ENCODE assay signal across 26 cellular contexts in the genomic region with DNA sequence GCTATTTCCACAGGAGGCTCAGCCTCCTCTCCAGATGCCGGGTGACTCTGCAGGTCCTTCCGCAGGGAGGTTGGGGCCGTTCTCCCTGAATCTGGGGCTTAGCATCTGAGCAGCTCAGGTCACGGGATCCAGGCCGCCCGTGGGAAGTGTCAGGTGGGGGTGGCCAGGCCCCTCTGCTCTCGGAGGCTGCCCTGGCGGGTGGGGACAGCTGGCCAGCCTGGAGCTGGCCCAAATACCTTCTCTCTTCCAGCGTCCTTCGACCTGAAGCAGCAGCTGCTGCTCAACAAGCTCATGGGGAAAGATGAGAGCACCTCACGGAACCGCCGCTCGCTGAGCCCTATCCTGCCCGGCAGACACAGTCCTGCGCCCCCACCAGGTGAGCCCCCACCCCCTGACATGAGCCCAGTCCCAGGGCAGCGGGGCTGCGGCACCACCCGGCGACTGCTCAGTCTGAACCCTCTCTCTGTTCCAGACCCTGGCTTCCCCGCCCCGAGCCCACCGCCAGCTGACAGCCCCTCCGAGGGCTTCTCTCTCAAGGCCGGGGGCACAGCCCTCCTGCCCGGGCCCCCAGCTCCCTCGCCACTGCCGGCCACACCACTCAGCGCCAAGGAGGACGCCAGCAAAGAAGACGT. TPM values are rescaled to one million over a fixed set of nuclear protein-coding genes. Genes with fewer than 3 reads are reported as not detected.
DNase-seq lines count a peak whose midpoint lies in the region; ATAC-seq, FAIRE-seq and TF ChIP-seq lines count a peak whose summit lies in the region.
"Had no signal": no experiment of that assay in that cellular context is flagged by ENCODE, and none has a peak within 500 bp of the region (broad histone marks: within the 10 kb centered on the region; RNA-seq: fewer than 3 reads in every experiment).

No MANE protein-coding gene starts in this region.

- no peak for TF ChIP-seq CTCF in GM13977 (IDR thresholded peaks at IDR 0.05; ENCODE audit: extremely low read depth, insufficient read depth, missing control alignments)
- TF ChIP-seq CTCF in K562 (IDR thresholded peaks at IDR 0.05 in 2 of 3, conservative IDR thresholded peaks at IDR 0.05 in 1 of 3; ENCODE audit: insufficient read depth in 2 of 3, low read depth in 1 of 3, low read length in 3 of 3), result no peak
- TF ChIP-seq CTCF in transverse colon (IDR thresholded peaks at IDR 0.05), result no peak

- no peak for FAIRE-seq in K562 (lab: Jason Lieb, UNC)
- FAIRE-seq: A549, D721Med, GM12891, GM19239, H54 had no signal

- no peaks in the 10 kb centered on the region for H3K9me3 Mint-ChIP-seq in naive B cell
- H3K9me3 Mint-ChIP-seq in stimulated activated effector memory CD8-positive, alpha-beta T cell treated with anti-CD3 and anti-CD28 coated beads, Interleukin-12 subunit alpha, Interleukin-12 subunit beta, amount 100 ng/mL, for 72 hours, result no peaks in the 10 kb centered on the region
- H3K9me3 Mint-ChIP-seq: CD4-positive, alpha-beta T cell; CD8-positive, alpha-beta memory T cell; GM23338 had no signal

- no peak overlapping the region for H2AFZ ChIP-seq in K562 (ENCODE audit: low read depth, low read length)
- H2AFZ ChIP-seq: GM23338 had no signal

- no peak for TF ChIP-seq POLR2A in K562 (conservative IDR thresholded peaks at IDR 0.05)
- no peak for TF ChIP-seq POLR2A in transverse colon (IDR thresholded peaks at IDR 0.05)

- in situ Hi-C loops in GM13977 (cut with MboI; ENCODE audit: low pct_unique_long_range_greater_than_20kb, low sequenced_read_pairs, unreplicated experiment), result no loop called here
- in situ Hi-C loops in K562 (cut with MboI), result no loop called here
- in situ Hi-C loops in transverse colon (cut with MboI; ENCODE audit: low pct_ligation_motif_present in 1 of 4, low pct_unique_long_range_greater_than_20kb in 1 of 4, low sequenced_read_pairs in 3 of 4), result no loop called here

- TF ChIP-seq RAD21 in K562 (CRISPR knock-in tag; conservative IDR thresholded peaks at IDR 0.05 in 1 of 2, IDR thresholded peaks at IDR 0.05 in 1 of 2), result no peak

- peaks cover 3% of the 10 kb centered on the region for H3K9me1 ChIP-seq in K562 (ENCODE audit: control insufficient read depth, insufficient read depth, low read length)

- no peaks in the 10 kb centered on the region for H3K27me3 ChIP-seq in K562 (ENCODE audit: control insufficient read depth in 2 of 2, insufficient read depth in 2 of 2, low read length in 2 of 2)
- no peaks in the 10 kb centered on the region for H3K27me3 ChIP-seq in transverse colon
- H3K27me3 ChIP-seq: BE2C; BLaER1 treated with 17β-estradiol and CSF1 and Interleukin-3, amounts not matched to agents 10 nM and 100 nM had no signal

- H3K4me2 ChIP-seq in K562 (ENCODE audit: insufficient read depth, low read length), result no peak overlapping the region
- H3K4me2 ChIP-seq: A549; BLaER1 treated with 17β-estradiol and CSF1 and Interleukin-3, amounts not matched to agents 10 nM and 100 nM; GM23338 had no signal

- H4K20me1 ChIP-seq in K562 (replicated peaks; ENCODE audit: control insufficient read depth, insufficient read depth, low read length), result no peaks in the 10 kb centered on the region

- DNase-seq in GM13977 (ENCODE audit: low spot score), result peak; percentile 28
- no peak for DNase-seq in K562 (ENCODE audit: extremely low read depth in 1 of 4, low spot score in 3 of 4)
- DNase-seq in naive B cell, result no peak
- DNase-seq in stimulated activated effector memory CD8-positive, alpha-beta T cell treated with anti-CD3 and anti-CD28 coated beads, Interleukin-12 subunit alpha, Interleukin-12 subunit beta, amount 100 ng/mL, for 72 hours (ENCODE audit: low spot score in 2 of 2), result no peak
- DNase-seq in transverse colon, result no peak
- DNase-seq in MV-4-11 (lab: John Stamatoyannopoulos, UW), result no peak
- DNase-seq in GOT3 (lab: John Stamatoyannopoulos, UW), result no peak
- DNase-seq: 8988T; ACHN; AML-193; BE2C; CD4-positive, alpha-beta T cell; CD8-positive, alpha-beta memory T cell; DMS 273 treated with DMSO at 0.1 percent for 48 hours; DMS79; EL; GDM1; HCEC 1CT had no signal

- H3K36me3 ChIP-seq in K562 (ENCODE audit: control insufficient read depth, insufficient read depth, low read length), result peaks cover 2% of the 10 kb centered on the region; the same call in 1 of the 3 replicates
- peaks cover 0 to 40% (median 15%) of the 10 kb centered on the region in 4 donors for H3K36me3 ChIP-seq in transverse colon

- no TSS peak for BruUV-seq in K562 (replicated peaks; lab: Mats Ljungman, UMichigan)

- H3K9me3 ChIP-seq in K562 (replicated peaks; ENCODE audit: control insufficient read depth, insufficient read depth, low read depth, low read length) (no peaks in the 10 kb centered on the region), transverse colon (no peaks in the 10 kb centered on the region)
- H3K9me3 ChIP-seq: A549; BE2C; BLaER1 treated with 17β-estradiol and CSF1 and Interleukin-3, amounts not matched to agents 10 nM and 100 nM had no signal

- H3K36me3 Mint-ChIP-seq in naive B cell, result no peaks in the 10 kb centered on the region
- peaks cover 65% of the 10 kb centered on the region for H3K36me3 Mint-ChIP-seq in stimulated activated effector memory CD8-positive, alpha-beta T cell treated with anti-CD3 and anti-CD28 coated beads, Interleukin-12 subunit alpha, Interleukin-12 subunit beta, amount 100 ng/mL, for 72 hours

- H3K4me1 ChIP-seq in K562 (replicated peaks in 1 of 2; ENCODE audit: control insufficient read depth in 2 of 2, insufficient read depth in 2 of 2, low read length in 2 of 2), result peaks cover 0 to 5% of the 10 kb centered on the region in 2 experiments; a peak in 1 of 5 replicates
- no peaks in the 10 kb centered on the region for H3K4me1 ChIP-seq in transverse colon
- H3K4me1 ChIP-seq: A549, BE2C had no signal

- H3K4me3 ChIP-seq in K562 (no peak overlapping the region), transverse colon (no peak overlapping the region)
- H3K4me3 ChIP-seq: A549; BLaER1 treated with 17β-estradiol and CSF1 and Interleukin-3, amounts not matched to agents 10 nM and 100 nM; GM23338 had no signal

- H3K27ac ChIP-seq in K562 (ENCODE audit: extremely low read depth, low read depth, low read length) (no peak overlapping the region), transverse colon (no peak overlapping the region)
- H3K27ac ChIP-seq: A549 had no signal

- intact Hi-C loops in K562 (cut with micrococcal nuclease), result no loop called here
- intact Hi-C loops in transverse colon (cut with DNase I; ENCODE audit: low total_unique reads), result no loop called here

- CTCF ChIA-PET in K562 (lab: Yijun Ruan, JAX; ENCODE audit: low intra/inter-chr PET ratio), result no interaction called here

- no peaks in the 10 kb centered on the region for H3K79me2 ChIP-seq in K562 (ENCODE audit: control insufficient read depth, insufficient read depth, low read length)

- peak overlapping the region in 4 of 6 donors; percentile 27 to 88 (median 48) for H3K27ac Mint-ChIP-seq in naive B cell
- H3K27ac Mint-ChIP-seq in stimulated activated effector memory CD8-positive, alpha-beta T cell treated with anti-CD3 and anti-CD28 coated beads, Interleukin-12 subunit alpha, Interleukin-12 subunit beta, amount 100 ng/mL, for 72 hours, result peak overlapping the region; percentile 67
- H3K27ac Mint-ChIP-seq: CD4-positive, alpha-beta T cell; GM23338 had no signal

- ATAC-seq in K562, result no peak
- ATAC-seq in naive B cell (ENCODE audit: low read depth in 2 of 2), result no peak
- no peak for ATAC-seq in stimulated activated effector memory CD8-positive, alpha-beta T cell treated with anti-CD3 and anti-CD28 coated beads, Interleukin-12 subunit alpha, Interleukin-12 subunit beta, amount 100 ng/mL, for 72 hours
- ATAC-seq: A549, GM23338 had no signal

- H3K9ac ChIP-seq in K562 (ENCODE audit: insufficient read depth in 1 of 2, low read depth in 2 of 2, low read length in 2 of 2), result no peak overlapping the region

- TF ChIP-seq EP300 in K562 (IDR thresholded peaks at IDR 0.05; ENCODE audit: low read length) (no peak), transverse colon (IDR thresholded peaks at IDR 0.05; ENCODE audit: low read depth) (no peak)

- no peak overlapping the region for H3K4me3 Mint-ChIP-seq in naive B cell
- no peak overlapping the region for H3K4me3 Mint-ChIP-seq in stimulated activated effector memory CD8-positive, alpha-beta T cell treated with anti-CD3 and anti-CD28 coated beads, Interleukin-12 subunit alpha, Interleukin-12 subunit beta, amount 100 ng/mL, for 72 hours
- H3K4me3 Mint-ChIP-seq: CD14-positive monocyte; CD4-positive, alpha-beta T cell; CD8-positive, alpha-beta memory T cell; GM23338 had no signal

- WGBS in K562 (ENCODE audit: insufficient coverage, low coverage, missing lambda C conversion rate), result 81% methylated on average over 22 of the region's 31 CpGs
- WGBS in transverse colon (ENCODE audit: low coverage in 1 of 2), 2 donors, result 90% methylated on average over 31 of the region's 31 CpGs; no CpG with 5 or more reads in 1 of the 2 donors

- POLR2A ChIA-PET in K562 (lab: Yijun Ruan, JAX), result interaction anchor here (0.5 kb wide), 1 partner anchor 65 kb away, joined by 3 read pairs; a partner anchor contains a TSS

- peaks cover 5 to 22% (median 19%) of the 10 kb centered on the region in 3 donors for H3K4me1 Mint-ChIP-seq in naive B cell
- no peaks in the 10 kb centered on the region for H3K4me1 Mint-ChIP-seq in stimulated activated effector memory CD8-positive, alpha-beta T cell treated with anti-CD3 and anti-CD28 coated beads, Interleukin-12 subunit alpha, Interleukin-12 subunit beta, amount 100 ng/mL, for 72 hours
- H3K4me1 Mint-ChIP-seq: CD8-positive, alpha-beta memory T cell; GM23338 had no signal

- no peaks in the 10 kb centered on the region for H3K27me3 Mint-ChIP-seq in naive B cell
- H3K27me3 Mint-ChIP-seq: CD4-positive, alpha-beta T cell had no signal

RNA-seq across cellular contexts. Expression of a gene that starts 19.1 kb away (rescaled TPM):
- 1.5 and 4.5 TPM in 2 replicates for total RNA-seq in K562 (2011; cell fraction: chromatin; rRNA removed; ENCODE audit: low replicate concordance)
- total RNA-seq in K562 (2011; cell fraction: nucleolus; rRNA removed), result 3.2 and 5.0 TPM in 2 replicates
- total RNA-seq in K562 (2011; cell fraction: nucleoplasm; rRNA removed), result 1.8 and 2.3 TPM in 2 replicates
- total RNA-seq in K562 (2014; rRNA removed) (1.7 and 3.2 TPM in 2 replicates), K562 (2014; rRNA removed; fragmentation: Illumina TruSeq; extraction: Trizol) (0.29 and 0.32 TPM in 2 replicates), K562 (2015; rRNA removed; fragmentation: Illumina TruSeq; extraction: Trizol) (0.47 and 0.98 TPM in 2 replicates), K562 (2021) (1.8 and 2.1 TPM in 2 replicates), transverse colon (10 to 100 TPM in 1 of 4 donors, 1 to 10 TPM in 3; 2.2 to 14.5 (median 8.9) TPM)
- polyA plus RNA-seq in K562 (2011; rRNA removed) (0.86 and 1.6 TPM in 2 replicates), K562 (2014; fragmentation: Illumina TruSeq; extraction: Trizol) (0.54 and 0.79 TPM in 2 replicates), K562 (2014; fragmentation: Nextera tagmentation; extraction: Ambion mirVana) (under 1 TPM in 1 of 2 experiments, not detected in 1; 0.07 TPM), K562 (2014; rRNA removed) (1.5 and 2.2 TPM in 2 replicates), naive B cell (ENCODE audit: low read depth in 6 of 6) (1 to 10 TPM in 3 of 6 donors, under 1 TPM in 3; 0.52 to 4.4 (median 1.2) TPM)
- 2.2 and 5.5 TPM in 2 replicates for polyA plus RNA-seq in K562 (2011; cell fraction: cytosol; rRNA removed)
- polyA plus RNA-seq in K562 (2011; cell fraction: nucleus; rRNA removed), result 1.9 and 3.8 TPM in 2 replicates
- 1.8 and 3.7 TPM in 2 replicates for polyA plus RNA-seq in K562 (2012)
- 0.51 and 0.70 TPM in 2 replicates for polyA minus RNA-seq in K562 (2011; rRNA and poly(A)+ RNA removed)
- 1.0 TPM in 1 of 2 replicates, not detected in the other for polyA minus RNA-seq in K562 (2011; cell fraction: cytosol; rRNA and poly(A)+ RNA removed)
- 1.6 and 1.7 TPM in 2 replicates for polyA minus RNA-seq in K562 (2011; cell fraction: nucleus; rRNA and poly(A)+ RNA removed)
- total RNA-seq: CD4-positive, alpha-beta T cell had no signal

RNA-seq across cellular contexts. Expression of a gene that starts 46.1 kb away (rescaled TPM):
- total RNA-seq in K562 (2011; cell fraction: chromatin; rRNA removed; ENCODE audit: low replicate concordance), result 0.39 and 3.7 TPM in 2 replicates
- 1.8 and 2.5 TPM in 2 replicates for total RNA-seq in K562 (2011; cell fraction: nucleolus; rRNA removed)
- total RNA-seq in K562 (2011; cell fraction: nucleoplasm; rRNA removed), result 2.4 and 2.6 TPM in 2 replicates
- total RNA-seq in K562 (2014; rRNA removed) (5.9 and 8.0 TPM in 2 replicates), K562 (2014; rRNA removed; fragmentation: Illumina TruSeq; extraction: Trizol) (1.4 and 2.4 TPM in 2 replicates), K562 (2015; rRNA removed; fragmentation: Illumina TruSeq; extraction: Trizol) (4.1 and 4.6 TPM in 2 replicates), K562 (2021) (9.1 and 9.3 TPM in 2 replicates), transverse colon (10 to 100 TPM; 50.2 to 72.7 (median 69.1) TPM)
- polyA plus RNA-seq in K562 (2011; rRNA removed) (4.9 and 7.6 TPM in 2 replicates), K562 (2014; fragmentation: Illumina TruSeq; extraction: Trizol) (12.9 and 17.2 TPM in 2 replicates), K562 (2014; fragmentation: Nextera tagmentation; extraction: Ambion mirVana) (under 1 TPM; 0.04 TPM), K562 (2014; rRNA removed) (5.3 and 6.3 TPM in 2 replicates), naive B cell (ENCODE audit: low read depth in 6 of 6) (1 to 10 TPM in 5 of 6 donors, under 1 TPM in 1; 0.94 to 3.5 (median 1.6) TPM)
- 11.3 and 16.2 TPM in 2 replicates for polyA plus RNA-seq in K562 (2011; cell fraction: cytosol; rRNA removed)
- polyA plus RNA-seq in K562 (2011; cell fraction: nucleus; rRNA removed), result 4.4 and 6.5 TPM in 2 replicates
- polyA plus RNA-seq in K562 (2012), result 7.0 and 15.6 TPM in 2 replicates
- polyA minus RNA-seq in K562 (2011; rRNA and poly(A)+ RNA removed), result 1.1 and 1.6 TPM in 2 replicates
- 3.9 and 6.9 TPM in 2 replicates for polyA minus RNA-seq in K562 (2011; cell fraction: cytosol; rRNA and poly(A)+ RNA removed)
- polyA minus RNA-seq in K562 (2011; cell fraction: nucleus; rRNA and poly(A)+ RNA removed), result 1.1 and 2.1 TPM in 2 replicates

RNA-seq across cellular contexts. Expression of a gene that starts 52.7 kb away (rescaled TPM):
- 31.5 and 96.4 TPM in 2 replicates for total RNA-seq in K562 (2011; cell fraction: chromatin; rRNA removed; ENCODE audit: low replicate concordance)
- total RNA-seq in K562 (2011; cell fraction: nucleolus; rRNA removed), result 70.1 and 71.4 TPM in 2 replicates
- 41.6 and 43.7 TPM in 2 replicates for total RNA-seq in K562 (2011; cell fraction: nucleoplasm; rRNA removed)
- 3.9 and 7.4 TPM in 2 replicates for total RNA-seq in K562 (2014; rRNA removed)
- 1.5 and 2.6 TPM in 2 replicates for total RNA-seq in K562 (2014; rRNA removed; fragmentation: Illumina TruSeq; extraction: Trizol)
- 3.5 and 4.9 TPM in 2 replicates for total RNA-seq in K562 (2015; rRNA removed; fragmentation: Illumina TruSeq; extraction: Trizol)
- 14.2 and 15.1 TPM in 2 replicates for total RNA-seq in K562 (2021)
- polyA plus RNA-seq in K562 (2011; rRNA removed), result 10.6 and 12.0 TPM in 2 replicates
- polyA plus RNA-seq in K562 (2011; cell fraction: cytosol; rRNA removed), result 10.0 and 24.6 TPM in 2 replicates
- polyA plus RNA-seq in K562 (2011; cell fraction: nucleus; rRNA removed), result 37.8 and 59.0 TPM in 2 replicates
- 11.8 and 15.7 TPM in 2 replicates for polyA plus RNA-seq in K562 (2012)
- 7.1 and 8.9 TPM in 2 replicates for polyA plus RNA-seq in K562 (2014; fragmentation: Illumina TruSeq; extraction: Trizol)
- under 1 TPM; 0.25 to 0.83 TPM for polyA plus RNA-seq in K562 (2014; fragmentation: Nextera tagmentation; extraction: Ambion mirVana)
- polyA plus RNA-seq in K562 (2014; rRNA removed), result 15.4 and 17.0 TPM in 2 replicates
- 4.7 and 8.5 TPM in 2 replicates for polyA minus RNA-seq in K562 (2011; rRNA and poly(A)+ RNA removed)
- polyA minus RNA-seq in K562 (2011; cell fraction: cytosol; rRNA and poly(A)+ RNA removed), result 7.9 and 10.4 TPM in 2 replicates
- polyA minus RNA-seq in K562 (2011; cell fraction: nucleus; rRNA and poly(A)+ RNA removed), result 9.4 and 11.6 TPM in 2 replicates
- 1 to 10 TPM; 5.0 to 8.9 (median 6.7) TPM for polyA plus RNA-seq in naive B cell (ENCODE audit: low read depth in 6 of 6)
- total RNA-seq in transverse colon, result 10 to 100 TPM; 14.7 to 93.1 (median 23.9) TPM

Comparison
In these comparisons a context has a peak if more than half of its experiments do, and no peak if none do; other contexts are left out.
1. RNA of a gene that starts 46.1 kb away (total RNA-seq): 50.2 to 72.7 TPM in transverse colon; 0.39 to 9.3 TPM in K562; every median in the first group is over 4 times any median in the second.